18 cellular contexts compared by ENCODE assay signal in the genomic region with DNA sequence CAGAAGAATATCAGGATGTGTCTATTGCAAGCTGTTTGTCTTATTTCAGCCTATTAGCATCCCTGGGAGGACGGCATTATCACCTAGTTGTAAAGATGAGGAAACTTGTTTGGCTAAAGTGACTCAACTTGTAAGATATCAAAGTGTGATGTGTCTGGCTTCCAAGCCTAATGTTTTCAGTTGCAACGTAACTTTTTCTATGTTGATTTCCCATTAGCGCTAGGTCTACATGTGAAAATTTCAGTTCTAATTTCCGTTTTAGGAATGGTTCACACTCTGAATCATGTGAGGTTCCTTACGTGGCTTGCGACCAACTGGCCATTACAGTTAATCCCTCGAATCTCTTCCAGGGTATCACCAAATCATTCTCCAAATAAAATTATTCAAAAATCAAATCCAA. TPM values are rescaled to one million over a fixed set of nuclear protein-coding genes. Genes with fewer than 3 reads are reported as not detected.
DNase-seq lines count a peak whose midpoint lies in the region; ATAC-seq lines count a peak whose summit lies in the region.
"Had no signal": no experiment of that assay in that cellular context is flagged by ENCODE, and none has a peak within 500 bp of the region (broad histone marks: within the 10 kb centered on the region; RNA-seq: fewer than 3 reads in every experiment).

No MANE protein-coding gene starts in this region.

- no peaks in the 10 kb centered on the region for H3K4me1 Mint-ChIP-seq in activated CD4-positive, alpha-beta T cell treated with anti-CD3 and anti-CD28 coated beads, Interleukin-2, amount 10 ng/mL, durations not matched to agents 7 days and 5 days
- no peaks in the 10 kb centered on the region for H3K4me1 Mint-ChIP-seq in CD4-positive, alpha-beta memory T cell
- H3K4me1 Mint-ChIP-seq: activated naive CD8-positive, alpha-beta T cell treated with anti-CD3 and anti-CD28 coated beads, Interleukin-2, amount 10 ng/mL, durations not matched to agents 7 days and 5 days; stimulated activated effector memory CD8-positive, alpha-beta T cell treated with anti-CD3 and anti-CD28 coated beads, Interleukin-12 subunit alpha, Interleukin-12 subunit beta, amount 100 ng/mL, for 72 hours had no signal

- no peak overlapping the region for H3K27ac Mint-ChIP-seq in activated CD4-positive, alpha-beta T cell treated with anti-CD3 and anti-CD28 coated beads, Interleukin-2, amount 10 ng/mL, durations not matched to agents 7 days and 5 days
- H3K27ac Mint-ChIP-seq in CD4-positive, alpha-beta memory T cell, result no peak overlapping the region
- H3K27ac Mint-ChIP-seq: activated naive CD8-positive, alpha-beta T cell treated with anti-CD3 and anti-CD28 coated beads, Interleukin-2, amount 10 ng/mL, durations not matched to agents 7 days and 5 days; stimulated activated effector memory CD8-positive, alpha-beta T cell treated with anti-CD3 and anti-CD28 coated beads, Interleukin-12 subunit alpha, Interleukin-12 subunit beta, amount 100 ng/mL, for 72 hours had no signal

- H3K27me3 Mint-ChIP-seq in activated CD4-positive, alpha-beta T cell treated with anti-CD3 and anti-CD28 coated beads, Interleukin-2, amount 10 ng/mL, durations not matched to agents 7 days and 5 days, result peaks cover 2% of the 10 kb centered on the region
- H3K27me3 Mint-ChIP-seq in CD4-positive, alpha-beta memory T cell, result peaks cover 8 to 9% of the 10 kb centered on the region in 2 donors

- no peaks in the 10 kb centered on the region for H3K9me3 Mint-ChIP-seq in activated CD4-positive, alpha-beta T cell treated with anti-CD3 and anti-CD28 coated beads, Interleukin-2, amount 10 ng/mL, durations not matched to agents 7 days and 5 days
- no peaks in the 10 kb centered on the region for H3K9me3 Mint-ChIP-seq in CD4-positive, alpha-beta memory T cell
- H3K9me3 Mint-ChIP-seq: activated naive CD8-positive, alpha-beta T cell treated with anti-CD3 and anti-CD28 coated beads, Interleukin-2, amount 10 ng/mL, durations not matched to agents 7 days and 5 days; stimulated activated effector memory CD8-positive, alpha-beta T cell treated with anti-CD3 and anti-CD28 coated beads, Interleukin-12 subunit alpha, Interleukin-12 subunit beta, amount 100 ng/mL, for 72 hours had no signal

- no peak for DNase-seq in CD1c-positive myeloid dendritic cell (ENCODE audit: extremely low spot score)
- no peak for DNase-seq in stimulated activated naive CD8-positive, alpha-beta T cell treated with anti-CD3 and anti-CD28 coated beads, Interleukin-15, Interleukin-2, amounts not matched to agents 100 U/mL and 50 U/mL, for 24 hours
- no peak for DNase-seq in activated CD4-positive, alpha-beta T cell treated with anti-CD3 and anti-CD28 coated beads, Interleukin-2, amount 10 ng/mL, durations not matched to agents 7 days and 5 days
- no peak for DNase-seq in CD4-positive, alpha-beta memory T cell
- DNase-seq: activated CD8-positive, alpha-beta memory T cell treated with anti-CD3 and anti-CD28 coated beads, Interleukin-2, amount 50 U/mL, for 4 hours; activated naive CD8-positive, alpha-beta T cell treated with anti-CD3 and anti-CD28 coated beads, Interleukin-2, amount 10 ng/mL, durations not matched to agents 7 days and 5 days; mesenchymal stem cell; NCI-H1092; NCI-H82; ovary had no signal

- H3K27ac ChIP-seq in CD4-positive, alpha-beta memory T cell (ENCODE audit: low read depth, low read length), result no peak overlapping the region
- H3K27ac ChIP-seq: esophagus muscularis mucosa, ovary, SJSA1, VCaP had no signal

- no peaks in the 10 kb centered on the region for H3K27me3 ChIP-seq in CD4-positive, alpha-beta memory T cell (ENCODE audit: insufficient read depth, low read length)
- H3K27me3 ChIP-seq: esophagus muscularis mucosa, ovary, SJSA1 had no signal

- intact Hi-C loops in CD4-positive, alpha-beta memory T cell (cut with micrococcal nuclease), result no loop called here

- H3K4me3 ChIP-seq in CD4-positive, alpha-beta memory T cell (ENCODE audit: low read length in 2 of 2), result no peak overlapping the region
- H3K4me3 ChIP-seq: esophagus muscularis mucosa, ovary, SJSA1 had no signal

- H3K4me3 Mint-ChIP-seq in activated CD4-positive, alpha-beta T cell treated with anti-CD3 and anti-CD28 coated beads, Interleukin-2, amount 10 ng/mL, durations not matched to agents 7 days and 5 days, result no peak overlapping the region
- no peak overlapping the region for H3K4me3 Mint-ChIP-seq in CD4-positive, alpha-beta memory T cell
- H3K4me3 Mint-ChIP-seq: activated naive CD8-positive, alpha-beta T cell treated with anti-CD3 and anti-CD28 coated beads, Interleukin-2, amount 10 ng/mL, durations not matched to agents 7 days and 5 days; stimulated activated effector memory CD8-positive, alpha-beta T cell treated with anti-CD3 and anti-CD28 coated beads, Interleukin-12 subunit alpha, Interleukin-12 subunit beta, amount 100 ng/mL, for 72 hours had no signal

- H3K9me3 ChIP-seq in CD4-positive, alpha-beta memory T cell (ENCODE audit: control insufficient read depth in 1 of 2, low read length in 2 of 2), result no peaks in the 10 kb centered on the region
- H3K9me3 ChIP-seq: esophagus muscularis mucosa, ovary, SJSA1 had no signal

- H3K4me1 ChIP-seq in CD4-positive, alpha-beta memory T cell (ENCODE audit: insufficient read depth, low read length), result no peaks in the 10 kb centered on the region
- H3K4me1 ChIP-seq: esophagus muscularis mucosa had no signal

- no peaks in the 10 kb centered on the region for H3K36me3 Mint-ChIP-seq in activated CD4-positive, alpha-beta T cell treated with anti-CD3 and anti-CD28 coated beads, Interleukin-2, amount 10 ng/mL, durations not matched to agents 7 days and 5 days (ENCODE audit: low read depth)
- no peaks in the 10 kb centered on the region for H3K36me3 Mint-ChIP-seq in CD4-positive, alpha-beta memory T cell
- H3K36me3 Mint-ChIP-seq: activated naive CD8-positive, alpha-beta T cell treated with anti-CD3 and anti-CD28 coated beads, Interleukin-2, amount 10 ng/mL, durations not matched to agents 7 days and 5 days; stimulated activated effector memory CD8-positive, alpha-beta T cell treated with anti-CD3 and anti-CD28 coated beads, Interleukin-12 subunit alpha, Interleukin-12 subunit beta, amount 100 ng/mL, for 72 hours had no signal

- CTCF ChIA-PET in activated CD4-positive, alpha-beta T cell treated with anti-CD3 and anti-CD28 coated beads, Interleukin-2, amount 10 ng/mL, durations not matched to agents 7 days and 5 days (lab: Charles Lee), result interaction anchor here (0.6 kb wide), 1 partner anchor 125 kb away, joined by 3 read pairs; no protein-coding TSS in a partner anchor
- CTCF ChIA-PET in CD4-positive, alpha-beta memory T cell (lab: Charles Lee; ENCODE audit: partially characterized antibody), result no interaction called here

- ATAC-seq in GM18502 (IDR thresholded peaks at IDR 0.05; ENCODE audit: poor library complexity, unreplicated experiment) (peak; percentile 60), GM21367 (IDR thresholded peaks at IDR 0.05; ENCODE audit: unreplicated experiment) (peak; percentile 61), HG02885 (IDR thresholded peaks at IDR 0.05; ENCODE audit: poor library complexity, unreplicated experiment) (peak; percentile 71), HG03520 (IDR thresholded peaks at IDR 0.05; ENCODE audit: unreplicated experiment) (peak; percentile 38)
- no peak for ATAC-seq in stimulated activated naive CD8-positive, alpha-beta T cell treated with anti-CD3 and anti-CD28 coated beads, Interleukin-15, Interleukin-2, amounts not matched to agents 100 U/mL and 50 U/mL, for 24 hours
- ATAC-seq: stimulated activated effector memory CD8-positive, alpha-beta T cell treated with anti-CD3 and anti-CD28 coated beads, Interleukin-12 subunit alpha, Interleukin-12 subunit beta, amount 100 ng/mL, for 72 hours had no signal

- no peaks in the 10 kb centered on the region for H3K36me3 ChIP-seq in CD4-positive, alpha-beta memory T cell (ENCODE audit: insufficient read depth, low read length)
- H3K36me3 ChIP-seq: esophagus muscularis mucosa, ovary, SJSA1 had no signal

- POLR2A ChIA-PET in activated CD4-positive, alpha-beta T cell treated with anti-CD3 and anti-CD28 coated beads, Interleukin-2, amount 10 ng/mL, durations not matched to agents 7 days and 5 days (lab: Charles Lee), result no interaction called here
- POLR2A ChIA-PET in CD4-positive, alpha-beta memory T cell (lab: Charles Lee; ENCODE audit: partially characterized antibody), result no interaction called here

RNA-seq across cellular contexts. Expression of a gene that starts 58.0 kb away (rescaled TPM):
- 10 to 100 TPM; 33.3 to 38.6 TPM for total RNA-seq in activated CD4-positive, alpha-beta T cell treated with anti-CD3 and anti-CD28 coated beads, Interleukin-2, amount 10 ng/mL, durations not matched to agents 7 days and 5 days
- total RNA-seq in CD4-positive, alpha-beta memory T cell, result 10 to 100 TPM; 25.8 to 26.4 TPM
- polyA plus RNA-seq in CD4-positive, alpha-beta memory T cell, result 10 to 100 TPM; 33.9 to 35.9 TPM
